ENCODE assay signal across 8 cellular contexts in the genomic region with DNA sequence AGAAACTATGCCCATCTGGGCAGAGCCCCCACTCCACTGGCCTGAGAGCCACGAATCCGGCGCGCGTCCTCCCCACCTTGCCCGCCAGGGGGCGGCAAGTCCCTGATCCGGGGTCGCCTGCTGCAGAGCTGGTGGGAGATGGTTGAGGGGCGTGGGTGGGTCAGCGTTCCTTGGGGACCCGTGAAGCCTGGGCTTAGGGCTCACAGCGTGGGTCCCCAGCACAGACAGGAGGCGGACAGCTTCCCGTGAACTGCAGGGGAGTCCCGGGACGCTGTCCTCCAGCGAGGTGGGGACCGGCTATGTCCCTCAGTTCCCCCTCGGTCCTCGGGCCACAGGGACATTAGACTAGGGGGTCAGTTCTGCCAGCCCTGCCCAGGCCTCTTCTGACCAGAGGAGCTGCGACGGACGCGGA. TPM values are rescaled to one million over a fixed set of nuclear protein-coding genes. Genes with fewer than 3 reads are reported as not detected.
DNase-seq lines count a peak whose midpoint lies in the region; ATAC-seq and TF ChIP-seq lines count a peak whose summit lies in the region.

No MANE protein-coding gene starts in this region.

- H3K4me3 ChIP-seq in HAP-1 (peak overlapping the region; percentile 99), MG63 (peak overlapping the region; percentile 91), right atrium auricular region (peak overlapping the region; percentile 93 to 98), aorta (ENCODE audit: low read length in 2 of 2) (peak overlapping the region; percentile 5 to 59)

- POLR2A ChIA-PET in GM10248 (lab: Yijun Ruan, JAX) = interaction anchor here (1.0 to 1.2 kb wide), 4 partner anchors 11 to 276 kb away, joined by 3 to 9 read pairs (median 4); a partner anchor contains a TSS

- 0% methylated on average over 25 of the region's 25 CpGs for WGBS in aorta, 2 donors

- CTCF ChIA-PET in GM10248 (lab: Yijun Ruan, JAX) = interaction anchor here (0.7 to 6.6 kb wide), 58 partner anchors 11 to 643 kb away, joined by 3 to 159 read pairs (median 5); a partner anchor contains a TSS

- intact Hi-C loops in aorta (cut with DNase I) = loop anchor here (1.0 to 2.0 kb wide), 2 partner anchors 147 kb away; a partner anchor contains a TSS

- peak; percentile 96 for TF ChIP-seq CTCF in GM10248 (IDR thresholded peaks at IDR 0.05; ENCODE audit: control extremely low read depth, extremely low read depth, low read depth, missing control alignments)
- peak; percentile 90 to 96 for TF ChIP-seq CTCF in right atrium auricular region (IDR thresholded peaks at IDR 0.05)

- H3K27me3 ChIP-seq in HAP-1 (ENCODE audit: low read depth) (no peaks in the 10 kb centered on the region; the same call in 1 of the 2 replicates), MG63 (peaks cover 6% of the 10 kb centered on the region), right atrium auricular region (no peaks in the 10 kb centered on the region), aorta (ENCODE audit: control insufficient read depth in 1 of 2, insufficient read depth in 2 of 2, low read length in 1 of 2) (no peaks in the 10 kb centered on the region)

- peaks cover 10% of the 10 kb centered on the region for H3K4me1 ChIP-seq in HAP-1
- H3K4me1 ChIP-seq in right atrium auricular region = peaks cover 0 to 23% of the 10 kb centered on the region in 2 donors
- no peaks in the 10 kb centered on the region for H3K4me1 ChIP-seq in aorta (ENCODE audit: control insufficient read depth in 1 of 2, insufficient read depth in 2 of 2, low read length in 2 of 2)

- DNase-seq in GM10248 (ENCODE audit: extremely low spot score) = peak; percentile 89
- peak; percentile 28 to 92 for DNase-seq in HAP-1 (ENCODE audit: low spot score in 2 of 2)
- peak; percentile 75 for DNase-seq in MG63
- DNase-seq in T follicular helper cell (ENCODE audit: low read depth) = peak; percentile 59
- DNase-seq in amygdala (lab: John Stamatoyannopoulos, UW) = peak in 50 of 56 donors; percentile 10 to 84 (median 62)
- peak; percentile 75 for DNase-seq in right atrium auricular region (ENCODE audit: low spot score)
- peak; percentile 56 for DNase-seq in putamen (ENCODE audit: low spot score)
- peak; percentile 84 to 94 for DNase-seq in aorta

- peak; percentile 91 for ATAC-seq in aorta (ENCODE audit: low FRiP score)

- H3K27ac ChIP-seq in right atrium auricular region (peak overlapping the region; percentile 90 to 94), aorta (ENCODE audit: low read depth in 1 of 2, low read length in 2 of 2) (peak overlapping the region in 1 of 2 donors; percentile 75)

- H3K36me3 ChIP-seq in HAP-1 (replicated peaks) = peaks cover 22% of the 10 kb centered on the region
- peaks cover 22% of the 10 kb centered on the region for H3K36me3 ChIP-seq in MG63
- H3K36me3 ChIP-seq in right atrium auricular region = no peaks in the 10 kb centered on the region
- no peaks in the 10 kb centered on the region for H3K36me3 ChIP-seq in aorta (ENCODE audit: control insufficient read depth in 1 of 2, insufficient read depth in 2 of 2, low read length in 1 of 2)

- in situ Hi-C loops in HAP-1 (cut with MboI; ENCODE audit: low sequenced_read_pairs) = loop anchor here (5.0 kb wide), 1 partner anchor 147 kb away; a partner anchor contains a TSS

- H3K9me3 ChIP-seq in HAP-1 (no peaks in the 10 kb centered on the region), MG63 (no peaks in the 10 kb centered on the region), right atrium auricular region (no peaks in the 10 kb centered on the region), aorta (ENCODE audit: control insufficient read depth, low read length) (no peaks in the 10 kb centered on the region)

RNA-seq across cellular contexts. Expression of a gene that starts 0.6 kb away (rescaled TPM):
- total RNA-seq in MG63 (2014; rRNA removed; shearing (Covaris generic); ENCODE audit: low replicate concordance) = 41.5 and 92.8 TPM in 2 replicates
- total RNA-seq in right atrium auricular region = 10 to 100 TPM; 19.1 to 28.7 TPM
- 10 to 100 TPM; 16.4 to 17.9 TPM for total RNA-seq in aorta
- 10 to 100 TPM; 29.6 to 31.8 TPM for polyA plus RNA-seq in aorta

RNA-seq across cellular contexts. Expression of a gene that starts 11.3 kb away (rescaled TPM):
- total RNA-seq in MG63 (2014; rRNA removed; shearing (Covaris generic); ENCODE audit: low replicate concordance) = 9.1 and 9.2 TPM in 2 replicates
- total RNA-seq in right atrium auricular region = 10 to 100 TPM; 13.4 to 17.4 TPM
- total RNA-seq in aorta = 10 to 100 TPM; 36.0 to 48.1 TPM
- 10 to 100 TPM in 1 of 2 donors, 1 to 10 TPM in 1; 6.6 to 51.6 TPM for polyA plus RNA-seq in aorta

RNA-seq across cellular contexts. Expression of a gene that starts 14.9 kb away (rescaled TPM):
- total RNA-seq in MG63 (2014; rRNA removed; shearing (Covaris generic); ENCODE audit: low replicate concordance) = not detected in 2 replicates
- total RNA-seq in right atrium auricular region (not detected), aorta (not detected)
- under 1 TPM in 1 of 2 donors, not detected in 1; 0.26 TPM for polyA plus RNA-seq in aorta

RNA-seq across cellular contexts. Expression of a gene that starts 28.0 kb away (rescaled TPM):
- total RNA-seq in MG63 (2014; rRNA removed; shearing (Covaris generic); ENCODE audit: low replicate concordance) = not detected in 2 replicates
- not detected for total RNA-seq in right atrium auricular region
- total RNA-seq in aorta = not detected
- not detected for polyA plus RNA-seq in aorta

RNA-seq across cellular contexts. Expression of a gene that starts 31.8 kb away (rescaled TPM):
- 128 and 174 TPM in 2 replicates for total RNA-seq in MG63 (2014; rRNA removed; shearing (Covaris generic); ENCODE audit: low replicate concordance)
- total RNA-seq in right atrium auricular region (100 to 1,000 TPM in 1 of 2 donors, 10 to 100 TPM in 1; 96.2 to 169 TPM), aorta (100 to 1,000 TPM; 185 to 204 TPM)
- 100 to 1,000 TPM; 107 to 227 TPM for polyA plus RNA-seq in aorta

Comparison
In these comparisons a context has a peak if more than half of its experiments do, and no peak if none do; other contexts are left out.
1. H3K4me3 ChIP-seq: peak in every context shown above with its lines; median percentile 99 in HAP-1; 96 in right atrium auricular region; 91 in MG63; 32 in aorta.